In genomic region chr7:1753563-1753867, GRCh38 we compare ENCODE assay signal across 1 cellular context.
TF ChIP-seq lines count a peak whose summit lies in the region.

No MANE protein-coding gene starts in this region.

TF ChIP-seq in HepG2, 621 proteins besides CTCF, POLR2A, EP300 and RAD21 (continued from another document):
- TF ChIP-seq, protein P1, sequence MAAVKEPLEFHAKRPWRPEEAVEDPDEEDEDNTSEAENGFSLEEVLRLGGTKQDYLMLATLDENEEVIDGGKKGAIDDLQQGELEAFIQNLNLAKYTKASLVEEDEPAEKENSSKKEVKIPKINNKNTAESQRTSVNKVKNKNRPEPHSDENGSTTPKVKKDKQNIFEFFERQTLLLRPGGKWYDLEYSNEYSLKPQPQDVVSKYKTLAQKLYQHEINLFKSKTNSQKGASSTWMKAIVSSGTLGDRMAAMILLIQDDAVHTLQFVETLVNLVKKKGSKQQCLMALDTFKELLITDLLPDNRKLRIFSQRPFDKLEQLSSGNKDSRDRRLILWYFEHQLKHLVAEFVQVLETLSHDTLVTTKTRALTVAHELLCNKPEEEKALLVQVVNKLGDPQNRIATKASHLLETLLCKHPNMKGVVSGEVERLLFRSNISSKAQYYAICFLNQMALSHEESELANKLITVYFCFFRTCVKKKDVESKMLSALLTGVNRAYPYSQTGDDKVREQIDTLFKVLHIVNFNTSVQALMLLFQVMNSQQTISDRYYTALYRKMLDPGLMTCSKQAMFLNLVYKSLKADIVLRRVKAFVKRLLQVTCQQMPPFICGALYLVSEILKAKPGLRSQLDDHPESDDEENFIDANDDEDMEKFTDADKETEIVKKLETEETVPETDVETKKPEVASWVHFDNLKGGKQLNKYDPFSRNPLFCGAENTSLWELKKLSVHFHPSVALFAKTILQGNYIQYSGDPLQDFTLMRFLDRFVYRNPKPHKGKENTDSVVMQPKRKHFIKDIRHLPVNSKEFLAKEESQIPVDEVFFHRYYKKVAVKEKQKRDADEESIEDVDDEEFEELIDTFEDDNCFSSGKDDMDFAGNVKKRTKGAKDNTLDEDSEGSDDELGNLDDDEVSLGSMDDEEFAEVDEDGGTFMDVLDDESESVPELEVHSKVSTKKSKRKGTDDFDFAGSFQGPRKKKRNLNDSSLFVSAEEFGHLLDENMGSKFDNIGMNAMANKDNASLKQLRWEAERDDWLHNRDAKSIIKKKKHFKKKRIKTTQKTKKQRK (IDR thresholded peaks at IDR 0.05; ENCODE audit: low read length), result no peak
